8 cellular contexts compared by ENCODE assay signal in genomic region chr17:40219073-40219860, GRCh38. TPM values are rescaled to one million over a fixed set of nuclear protein-coding genes. Genes with fewer than 3 reads are reported as not detected.
DNase-seq lines count a peak whose midpoint lies in the region; ATAC-seq and TF ChIP-seq lines count a peak whose summit lies in the region.

TSS of gene WIPF2 (plus strand) at chr17:40219304. CDS start at chr17:40256460, 37,156 bp downstream.

- peak within 1 kb of the TSS; percentile 74 for H3K4me2 ChIP-seq in DND-41 (ENCODE audit: insufficient read depth, low read length)

- H3K27me3 Mint-ChIP-seq in natural killer cell (ENCODE audit: low read depth in 2 of 2): no peaks in the 10 kb centered on the region

- no peaks in the 10 kb centered on the region for H3K36me3 Mint-ChIP-seq in natural killer cell

- peak within 1 kb of the TSS; percentile 59 for H3K9ac ChIP-seq in DND-41 (ENCODE audit: low read depth, low read length)

- intact Hi-C loops in natural killer cell (cut with micrococcal nuclease): loop anchor here (1.0 to 5.0 kb wide), 3 partner anchors 68 to 123 kb away; partner anchors contain the start of genes CASC3 and CDC6

- no peaks in the 10 kb centered on the region for H4K20me1 ChIP-seq in DND-41 (ENCODE audit: insufficient read depth, low read length)

- peaks cover 25% of the 10 kb centered on the region for H3K4me1 ChIP-seq in DND-41 (ENCODE audit: insufficient read depth, low read length)

- no peaks in the 10 kb centered on the region for H3K27me3 ChIP-seq in DND-41 (ENCODE audit: insufficient read depth, low read length, poor library complexity)

- H3K27ac Mint-ChIP-seq in natural killer cell: peak within 1 kb of the TSS; percentile 99

- peak; percentile 62 for TF ChIP-seq CTCF in DND-41 (IDR thresholded peaks at IDR 0.05; ENCODE audit: borderline replicate concordance, extremely low read depth, low read length, poor library complexity, severe bottlenecking)
- peak; percentile 56 for TF ChIP-seq CTCF in natural killer cell (IDR thresholded peaks at IDR 0.05)

- DNase-seq in DND-41 (peak; percentile 98), LHCN-M2 (ENCODE audit: low read depth) (peak; percentile 95), RPMI8226 (peak; percentile 98), fibroblast of peridontal ligament (ENCODE audit: extremely low read depth) (peak; percentile 94), natural killer cell (peak; percentile 97)
- peak; percentile 90 to 93 for DNase-seq in activated T-helper 1 cell treated with anti-CD3 and anti-CD28 coated beads, Interleukin-2, amount 50 U/mL, for 16 hours (ENCODE audit: low read depth in 1 of 2, low spot score in 1 of 2)
- DNase-seq in stimulated activated naive CD4-positive, alpha-beta T cell treated with Interleukin-2 at 50 U/mL for 16 hours (lab: John Stamatoyannopoulos, UW): peak; percentile 96

- no peaks in the 10 kb centered on the region for H3K9me3 ChIP-seq in DND-41 (ENCODE audit: insufficient read depth, low read length, severe bottlenecking)

- peak within 1 kb of the TSS; percentile 88 for H3K4me3 Mint-ChIP-seq in natural killer cell

- ATAC-seq in DND-41 (ENCODE audit: insufficient read depth, low read depth) (peak; percentile 95), GM21825 (IDR thresholded peaks at IDR 0.05; ENCODE audit: unreplicated experiment) (peak; percentile 80), natural killer cell (peak; percentile 92 to 98 (median 94))

- peak within 1 kb of the TSS; percentile 41 to 69 for H3K4me3 ChIP-seq in DND-41 (ENCODE audit: low read depth in 1 of 2, low read length in 2 of 2)

- peak within 1 kb of the TSS; percentile 90 for H2AFZ ChIP-seq in DND-41 (ENCODE audit: low read depth, low read length)

- H3K9me3 Mint-ChIP-seq in natural killer cell: no peaks in the 10 kb centered on the region

- H3K4me1 Mint-ChIP-seq in natural killer cell: peaks cover 27 to 37% of the 10 kb centered on the region in 2 donors

- peaks cover 36% of the 10 kb centered on the region for H3K79me2 ChIP-seq in DND-41 (ENCODE audit: insufficient read depth, low read length)

- 0 out of 2 replicates have a peak, but pooled peaks cover 2% of the 10 kb centered on the region for H3K36me3 ChIP-seq in DND-41 (ENCODE audit: insufficient read depth, low read length)

- peak within 1 kb of the TSS; percentile 93 for H3K27ac ChIP-seq in DND-41 (ENCODE audit: low read length)

RNA-seq across cellular contexts. Expression of gene WIPF2, which starts in this region (rescaled TPM):
- total RNA-seq in LHCN-M2 (2014; rRNA removed) (4.6 and 4.9 TPM in 2 replicates), natural killer cell (10 to 100 TPM; 43.2 to 47.4 (median 43.9) TPM)
- 18.6 TPM for polyA plus RNA-seq in LHCN-M2 (2012)

Comparison
In these comparisons a context has a peak if more than half of its experiments do, and no peak if none do; other contexts are left out.
1. Peak in every context shown above with its lines: DNase-seq, ATAC-seq, H3K4me3 ChIP-seq and H3K27ac ChIP-seq.